Comparison of ENCODE assay signal across 8 cellular contexts in the genomic region with DNA sequence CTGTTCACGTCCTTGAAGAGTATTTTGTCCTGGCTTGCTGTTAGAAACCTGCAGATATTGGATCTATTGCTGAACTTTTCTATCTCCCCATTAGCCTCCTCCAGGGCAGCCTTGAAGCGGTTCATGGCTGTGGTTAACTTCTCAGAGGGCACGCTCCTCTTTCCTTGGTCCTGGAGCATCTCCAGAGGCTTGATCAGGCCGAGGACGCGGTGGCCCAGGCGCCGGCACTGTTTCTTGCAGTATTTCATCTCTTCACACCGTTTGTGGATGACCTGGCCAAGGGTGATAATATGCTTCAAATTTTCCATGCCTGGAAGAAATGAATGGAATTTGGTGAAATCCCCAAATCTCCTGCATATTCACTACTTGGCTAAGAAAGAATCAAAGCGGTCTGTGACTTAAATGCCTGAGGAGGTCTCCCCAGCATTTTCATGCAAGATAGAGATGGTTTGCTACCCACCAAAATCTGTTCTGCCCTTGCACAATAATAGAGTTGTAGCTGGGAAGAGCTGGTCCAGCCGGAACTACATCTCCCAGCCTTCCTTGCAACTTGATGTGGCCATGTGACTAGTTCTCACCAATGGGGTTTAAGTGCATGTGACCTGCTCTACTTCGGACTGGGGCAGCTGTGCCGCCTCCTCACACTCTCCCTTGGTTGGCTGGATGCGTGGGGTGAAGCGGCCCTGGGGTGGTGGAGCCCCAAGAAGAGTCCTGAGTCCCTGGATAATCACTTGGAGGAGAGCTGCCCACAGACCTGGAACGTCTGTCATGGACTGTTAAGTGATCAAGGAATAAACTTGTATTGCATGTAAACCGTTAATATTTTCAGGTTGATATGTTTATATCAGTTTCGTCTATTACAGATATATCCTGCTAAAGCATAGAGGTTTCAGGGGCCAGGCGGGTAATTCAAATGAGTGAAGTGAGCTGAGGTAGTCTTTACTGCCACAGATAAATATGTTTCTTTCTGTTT. TPM values are rescaled to one million over a fixed set of nuclear protein-coding genes. Genes with fewer than 3 reads are reported as not detected.
DNase-seq lines count a peak whose midpoint lies in the region; ATAC-seq and TF ChIP-seq lines count a peak whose summit lies in the region.

No MANE protein-coding gene starts in this region.

- no peaks in the 10 kb centered on the region for H3K36me3 Mint-ChIP-seq in neural crest cell (ENCODE audit: low read depth)

- no peaks in the 10 kb centered on the region for H3K9me3 Mint-ChIP-seq in neural crest cell

- H3K27ac Mint-ChIP-seq in neural crest cell (ENCODE audit: unreplicated experiment): peak overlapping the region; percentile 89

- peaks cover 19% of the 10 kb centered on the region for H3K27me3 Mint-ChIP-seq in neural crest cell (ENCODE audit: low read depth)

- CTCF ChIA-PET in RWPE1 (lab: Yijun Ruan, JAX): interaction anchor here (0.6 to 1.5 kb wide), 4 partner anchors 30 to 167 kb away, joined by 3 to 6 read pairs (median 4); no protein-coding TSS in a partner anchor

- POLR2A ChIA-PET in RWPE1 (lab: Yijun Ruan, JAX; ENCODE audit: low non-redundant PET): no interaction called here

- DNase-seq in H4 (ENCODE audit: low spot score) (peak; percentile 92), Kasumi-1 (lab: John Stamatoyannopoulos, UW) (peak; percentile 96), RWPE1 (ENCODE audit: low spot score) (peak; percentile 91), foreskin melanocyte (peak; percentile 87), neural crest cell (ENCODE audit: low read depth, low spot score) (peak; percentile 59), thoracic aorta (ENCODE audit: low spot score) (peak; percentile 78)
- peak; percentile 28 for DNase-seq in activated effector memory CD4-positive, alpha-beta T cell treated with Interleukin-2 at 50 U/mL for 16 hours

- TF ChIP-seq CTCF in RWPE1 (conservative IDR thresholded peaks at IDR 0.05; ENCODE audit: low read depth) (no peak), neural crest cell (conservative IDR thresholded peaks at IDR 0.05) (no peak), thoracic aorta (IDR thresholded peaks at IDR 0.05) (no peak)

- no peaks in the 10 kb centered on the region for H3K9me3 ChIP-seq in ES-I3 (ENCODE audit: control insufficient read depth, insufficient read depth, low read length)
- no peaks in the 10 kb centered on the region for H3K9me3 ChIP-seq in thoracic aorta

- H3K27me3 ChIP-seq in thoracic aorta (replicated peaks; ENCODE audit: insufficient read depth): no peaks in the 10 kb centered on the region

- H3K4me1 Mint-ChIP-seq in neural crest cell: peaks cover 8% of the 10 kb centered on the region

- ATAC-seq in thoracic aorta (ENCODE audit: insufficient number of reproducible peaks, low FRiP score, low read depth): peak; percentile 98

- no peaks in the 10 kb centered on the region for H3K4me1 ChIP-seq in ES-I3 (ENCODE audit: insufficient read depth, low read length)
- peaks cover 0 to 17% of the 10 kb centered on the region in 2 donors for H3K4me1 ChIP-seq in thoracic aorta (ENCODE audit: control insufficient read depth in 1 of 2, low read depth in 2 of 2)

- peak overlapping the region; percentile 56; the same call in 1 of the 2 replicates for H3K9ac ChIP-seq in ES-I3 (ENCODE audit: low read depth, low read length)

- H3K36me3 ChIP-seq in ES-I3 (ENCODE audit: insufficient read depth, low read length) (no peaks in the 10 kb centered on the region), thoracic aorta (peaks cover 9% of the 10 kb centered on the region)

- H3K27ac ChIP-seq in RWPE1 (peak overlapping the region; percentile 53), thoracic aorta (peak overlapping the region; percentile 60 to 62)

- peak overlapping the region; percentile 89 for H3K4me3 Mint-ChIP-seq in neural crest cell

- H3K4me3 ChIP-seq in thoracic aorta: peak overlapping the region; percentile 72

RNA-seq across cellular contexts. Expression of a gene that starts 4.9 kb away (rescaled TPM):
- total RNA-seq in H4 (2014; rRNA removed; shearing (Covaris generic)): 6.6 and 8.4 TPM in 2 replicates
- not detected in 2 replicates for total RNA-seq in neural crest cell
- 10 to 100 TPM; 11.4 to 47.0 TPM for total RNA-seq in thoracic aorta

RNA-seq across cellular contexts. Expression of a gene that starts 29.1 kb away (rescaled TPM):
- total RNA-seq in H4 (2014; rRNA removed; shearing (Covaris generic)): 30.8 and 33.8 TPM in 2 replicates
- 72.8 and 76.8 TPM in 2 replicates for total RNA-seq in neural crest cell
- total RNA-seq in thoracic aorta: 10 to 100 TPM; 16.7 to 28.8 TPM

Comparison
In these comparisons a context has a peak if more than half of its experiments do, and no peak if none do; other contexts are left out.
1. Peak in every context shown above with its lines: DNase-seq, ATAC-seq, H3K4me3 ChIP-seq and H3K27ac ChIP-seq.
2. DNase-seq: peak in every context shown above with its lines; median percentile 96 in Kasumi-1; 92 in H4; 91 in RWPE1; 87 in foreskin melanocyte; 78 in thoracic aorta; 59 in neural crest cell; 28 in activated effector memory CD4-positive, alpha-beta T cell treated with Interleukin-2 at 50 U/mL for 16 hours.